ENCODE assay signal across 8 cellular contexts in the genomic region with DNA sequence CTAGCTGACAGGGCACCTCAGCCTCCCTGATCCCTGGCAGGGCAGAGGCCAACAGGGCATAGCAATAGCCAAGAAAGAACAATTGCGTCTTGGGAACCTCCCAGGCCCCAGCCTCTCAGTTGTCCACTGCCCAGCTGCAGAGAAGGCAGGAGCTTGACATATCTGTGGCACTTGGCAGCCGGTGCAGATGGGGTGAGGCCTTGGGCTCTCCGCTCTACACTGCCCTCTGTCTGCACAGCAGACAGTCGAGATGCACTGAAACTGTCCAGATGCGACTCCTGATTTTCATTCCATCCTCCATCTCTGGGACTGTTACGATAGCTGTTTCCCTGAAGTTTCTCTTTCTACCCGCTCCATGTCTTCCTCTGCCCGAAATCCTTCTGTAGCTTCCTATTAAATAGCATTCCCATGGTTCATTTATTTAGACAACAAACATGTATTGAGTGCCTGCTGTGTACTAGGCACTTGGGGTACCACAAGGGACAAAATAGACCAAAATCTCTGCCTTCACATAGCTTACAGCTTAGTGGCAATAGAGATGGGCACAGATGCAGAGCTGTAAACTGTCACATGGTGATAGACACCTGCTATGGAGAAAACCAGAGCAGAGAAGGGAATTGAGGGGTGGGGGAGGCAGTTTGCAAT. TPM values are rescaled to one million over a fixed set of nuclear protein-coding genes. Genes with fewer than 3 reads are reported as not detected.
DNase-seq lines count a peak whose midpoint lies in the region; ATAC-seq and TF ChIP-seq lines count a peak whose summit lies in the region.

No MANE protein-coding gene starts in this region.

- 37 to 40% methylated on average over 8 of the region's 8 CpGs for WGBS in lower leg skin, 2 donors

- H3K36me3 Mint-ChIP-seq in IgD-negative memory B cell (peaks cover 3% of the 10 kb centered on the region), T-helper 17 cell (ENCODE audit: low read depth) (peaks cover 13% of the 10 kb centered on the region)

- intact Hi-C loops in breast epithelium (cut with DNase I; ENCODE audit: low total_unique reads), result loop anchor here (5.0 kb wide), 1 partner anchor 93 kb away; the partner anchor contains the start of gene EEF2K
- intact Hi-C loops in lower leg skin (cut with DNase I; ENCODE audit: low total_unique reads), result no loop called here

- H3K9me3 Mint-ChIP-seq in IgD-negative memory B cell, result peaks cover 0 to 3% (median 0%) of the 10 kb centered on the region in 3 donors

- H3K27me3 Mint-ChIP-seq in IgD-negative memory B cell (no peaks in the 10 kb centered on the region), T-helper 17 cell (no peaks in the 10 kb centered on the region)

- H3K9me3 ChIP-seq in T-helper 17 cell (ENCODE audit: control insufficient read depth, low read length, poor library complexity, severe bottlenecking) (no peaks in the 10 kb centered on the region), breast epithelium (no peaks in the 10 kb centered on the region)

- no peak overlapping the region for H3K27ac ChIP-seq in breast epithelium

- peak; percentile 77 for DNase-seq in D341Med (ENCODE audit: low spot score)
- no peak for DNase-seq in T-helper 17 cell
- no peak for DNase-seq in breast epithelium (ENCODE audit: low spot score in 2 of 2)
- peak; percentile 53 for DNase-seq in kidney glomerular epithelial cell (lab: John Stamatoyannopoulos, UW)
- peak; percentile 8 to 43 (median 12) for DNase-seq in stimulated activated naive CD4-positive, alpha-beta T cell (lab: John Stamatoyannopoulos, UW)
- no peak for DNase-seq in lower leg skin (ENCODE audit: low spot score in 2 of 2)
- DNase-seq in cerebellar nuclear complex (lab: John Stamatoyannopoulos, UW), result no peak

- peaks cover 35 to 36% (median 35%) of the 10 kb centered on the region in 3 donors for H3K4me1 Mint-ChIP-seq in IgD-negative memory B cell
- peaks cover 53% of the 10 kb centered on the region for H3K4me1 Mint-ChIP-seq in T-helper 17 cell

- TF ChIP-seq POLR2A in breast epithelium (IDR thresholded peaks at IDR 0.05) (no peak), lower leg skin (IDR thresholded peaks at IDR 0.05) (no peak)

- no peaks in the 10 kb centered on the region for H3K36me3 ChIP-seq in breast epithelium

- H3K4me3 ChIP-seq in breast epithelium (no peak overlapping the region), lower leg skin (ENCODE audit: low read depth, poor library complexity, severe bottlenecking) (no peak overlapping the region)

- TF ChIP-seq CTCF in breast epithelium (IDR thresholded peaks at IDR 0.05) (peak in 2 of 3 donors; percentile 26 to 39), lower leg skin (IDR thresholded peaks at IDR 0.05) (no peak)

- H3K4me3 Mint-ChIP-seq in IgD-negative memory B cell (peak overlapping the region in 3 of 4 donors; percentile 1 to 76 (median 56)), T-helper 17 cell (peak overlapping the region; percentile 50)

- peak overlapping the region; percentile 40 to 81 (median 59) for H3K27ac Mint-ChIP-seq in IgD-negative memory B cell
- H3K27ac Mint-ChIP-seq in T-helper 17 cell, result peak overlapping the region; percentile 95

- H3K4me1 ChIP-seq in breast epithelium, result peaks cover 3 to 9% of the 10 kb centered on the region in 2 donors

- no peaks in the 10 kb centered on the region for H3K27me3 ChIP-seq in breast epithelium

- no peak for ATAC-seq in T-helper 17 cell

RNA-seq across cellular contexts. Expression of gene POLR3E, which starts 3.3 kb away (rescaled TPM):
- polyA plus RNA-seq in IgD-negative memory B cell, result 10.7 TPM
- 100 to 1,000 TPM; 159 to 219 TPM for total RNA-seq in T-helper 17 cell
- 10 to 100 TPM; 59.0 to 72.4 (median 64.0) TPM for total RNA-seq in breast epithelium
- total RNA-seq in lower leg skin, result 10 to 100 TPM; 64.7 to 74.0 (median 71.4) TPM

Comparison
In these comparisons a context has a peak if more than half of its experiments do, and no peak if none do; other contexts are left out.
1. DNase-seq: peak in D341Med (single experiment), kidney glomerular epithelial cell (single experiment) and stimulated activated naive CD4-positive, alpha-beta T cell (6 of 6); none in T-helper 17 cell (0 of 3), breast epithelium (0 of 2), lower leg skin (0 of 2) and cerebellar nuclear complex (0 of 2).
2. CTCF ChIP-seq: peak in breast epithelium (2 of 3); none in lower leg skin (0 of 3).